Comparison of ENCODE assay signal across 8 cellular contexts in the genomic region with DNA sequence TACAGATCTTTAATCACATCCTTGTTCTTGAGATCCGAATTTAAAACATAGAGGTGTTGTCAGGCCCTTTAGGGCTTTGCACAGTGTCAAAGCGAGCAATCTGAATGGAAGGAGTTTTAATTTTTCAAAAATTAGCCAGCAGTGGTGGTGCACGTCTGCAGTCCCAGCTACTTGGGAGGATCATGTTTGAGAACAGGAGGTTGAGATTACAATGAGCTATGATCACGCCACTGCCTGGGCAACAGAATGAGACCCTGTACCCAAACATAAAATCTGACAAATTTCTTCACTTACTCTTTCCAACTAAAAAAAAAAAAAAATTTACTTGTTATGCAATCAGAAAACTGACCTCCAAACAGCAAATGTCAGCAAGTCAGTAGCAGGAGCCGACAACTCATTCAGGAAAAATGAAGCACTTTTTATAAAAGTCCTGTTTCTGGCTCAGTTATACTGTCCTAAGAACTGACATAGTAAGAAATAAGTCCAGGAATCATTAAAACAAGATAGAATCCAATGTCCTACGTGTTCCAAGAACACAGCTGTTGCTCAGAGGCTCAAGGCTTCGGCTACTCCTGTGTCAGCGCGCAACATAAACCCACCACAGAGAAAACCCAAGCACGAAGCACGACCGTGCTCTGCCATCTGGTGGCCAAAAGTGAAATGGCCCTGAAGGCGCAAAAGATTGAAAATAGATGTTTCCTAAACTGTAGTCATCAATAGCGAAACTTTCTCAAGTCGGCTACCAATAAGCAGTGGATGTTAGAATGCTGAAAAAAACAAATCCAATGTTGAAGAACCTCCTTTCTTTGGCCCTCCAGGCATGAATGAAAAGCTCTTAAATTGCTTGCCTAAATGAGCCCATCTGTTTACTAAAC.
DNase-seq lines count a peak whose midpoint lies in the region; ATAC-seq, FAIRE-seq and TF ChIP-seq lines count a peak whose summit lies in the region.

No MANE protein-coding gene starts in this region.

- ATAC-seq in HG02798 (IDR thresholded peaks at IDR 0.05; ENCODE audit: poor library complexity, unreplicated experiment) = peak; percentile 86

- intact Hi-C loops in breast epithelium (cut with DNase I; ENCODE audit: low total_unique reads) = no loop called here

- H3K9me3 ChIP-seq in breast epithelium = no peaks in the 10 kb centered on the region

- peak overlapping the region in 1 of 3 donors; percentile 4 for H3K4me3 ChIP-seq in breast epithelium

- H3K36me3 ChIP-seq in breast epithelium = no peaks in the 10 kb centered on the region

- DNase-seq in A172 (ENCODE audit: low spot score) = peak; percentile 52
- peak; percentile 38 for DNase-seq in GM12892 (ENCODE audit: insufficient read length)
- DNase-seq in NCI-H2029 (lab: John Stamatoyannopoulos, UW) = peak; percentile 16
- DNase-seq in breast epithelium (ENCODE audit: low spot score in 2 of 2) = peak in 1 of 2 donors; percentile 43
- DNase-seq in kidney glomerular epithelial cell (lab: John Stamatoyannopoulos, UW) = peak; percentile 48
- DNase-seq in stimulated activated CD4-positive, alpha-beta T cell treated with anti-CD3 and anti-CD28 coated beads, Interleukin-2, amount 100 ng/mL, for 24 hours = peak; percentile 65 to 69

- H3K27me3 ChIP-seq in breast epithelium = no peaks in the 10 kb centered on the region

- H3K4me1 ChIP-seq in breast epithelium = no peaks in the 10 kb centered on the region

- peak; percentile 82 for FAIRE-seq in GM12892 (lab: Jason Lieb, UNC)

- TF ChIP-seq CTCF in VCaP (conservative IDR thresholded peaks at IDR 0.05) = peak; percentile 92
- TF ChIP-seq CTCF in breast epithelium (IDR thresholded peaks at IDR 0.05) = peak; percentile 81 to 89 (median 88)

- TF ChIP-seq POLR2A in GM12892 (IDR thresholded peaks at IDR 0.05; ENCODE audit: low read depth, low read length) (no peak), breast epithelium (IDR thresholded peaks at IDR 0.05) (no peak)

- H3K27ac ChIP-seq in VCaP = no peak overlapping the region
- H3K27ac ChIP-seq in breast epithelium = peak overlapping the region in 1 of 2 donors; percentile 56
